Comparison of ENCODE assay signal across 1 cellular context in the genomic region with DNA sequence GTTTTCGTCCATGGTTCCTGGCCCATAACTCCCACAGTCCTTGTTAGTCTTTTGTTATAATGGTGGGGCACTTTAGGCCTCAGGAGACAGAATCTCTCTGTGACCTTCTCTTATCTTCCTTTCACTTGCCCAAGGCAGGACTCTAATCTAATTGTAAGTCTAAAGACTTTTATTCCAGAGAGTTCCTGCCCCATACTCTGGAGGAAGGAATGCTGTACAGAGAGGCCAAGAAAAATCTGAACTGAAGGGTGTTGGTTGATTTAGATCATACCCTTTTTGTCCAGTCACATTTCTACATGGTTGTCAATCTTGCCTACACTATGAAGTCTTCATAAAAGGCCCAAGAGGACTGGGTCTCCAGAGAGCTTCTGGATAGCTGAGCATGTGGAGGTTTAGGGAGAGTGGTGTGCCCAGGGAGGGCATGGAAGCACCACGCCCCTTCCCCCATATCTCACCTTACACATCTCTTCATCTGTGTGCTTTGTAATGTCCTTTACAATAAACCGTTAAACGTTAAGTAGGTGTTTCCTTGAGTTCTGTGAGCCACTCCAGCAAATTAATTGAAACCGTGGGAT.
TF ChIP-seq lines count a peak whose summit lies in the region.

No MANE protein-coding gene starts in this region.

TF ChIP-seq in WTC11, 78 proteins besides CTCF, POLR2A, EP300 and RAD21 (continued from another document):
- TF ChIP-seq, protein P1, sequence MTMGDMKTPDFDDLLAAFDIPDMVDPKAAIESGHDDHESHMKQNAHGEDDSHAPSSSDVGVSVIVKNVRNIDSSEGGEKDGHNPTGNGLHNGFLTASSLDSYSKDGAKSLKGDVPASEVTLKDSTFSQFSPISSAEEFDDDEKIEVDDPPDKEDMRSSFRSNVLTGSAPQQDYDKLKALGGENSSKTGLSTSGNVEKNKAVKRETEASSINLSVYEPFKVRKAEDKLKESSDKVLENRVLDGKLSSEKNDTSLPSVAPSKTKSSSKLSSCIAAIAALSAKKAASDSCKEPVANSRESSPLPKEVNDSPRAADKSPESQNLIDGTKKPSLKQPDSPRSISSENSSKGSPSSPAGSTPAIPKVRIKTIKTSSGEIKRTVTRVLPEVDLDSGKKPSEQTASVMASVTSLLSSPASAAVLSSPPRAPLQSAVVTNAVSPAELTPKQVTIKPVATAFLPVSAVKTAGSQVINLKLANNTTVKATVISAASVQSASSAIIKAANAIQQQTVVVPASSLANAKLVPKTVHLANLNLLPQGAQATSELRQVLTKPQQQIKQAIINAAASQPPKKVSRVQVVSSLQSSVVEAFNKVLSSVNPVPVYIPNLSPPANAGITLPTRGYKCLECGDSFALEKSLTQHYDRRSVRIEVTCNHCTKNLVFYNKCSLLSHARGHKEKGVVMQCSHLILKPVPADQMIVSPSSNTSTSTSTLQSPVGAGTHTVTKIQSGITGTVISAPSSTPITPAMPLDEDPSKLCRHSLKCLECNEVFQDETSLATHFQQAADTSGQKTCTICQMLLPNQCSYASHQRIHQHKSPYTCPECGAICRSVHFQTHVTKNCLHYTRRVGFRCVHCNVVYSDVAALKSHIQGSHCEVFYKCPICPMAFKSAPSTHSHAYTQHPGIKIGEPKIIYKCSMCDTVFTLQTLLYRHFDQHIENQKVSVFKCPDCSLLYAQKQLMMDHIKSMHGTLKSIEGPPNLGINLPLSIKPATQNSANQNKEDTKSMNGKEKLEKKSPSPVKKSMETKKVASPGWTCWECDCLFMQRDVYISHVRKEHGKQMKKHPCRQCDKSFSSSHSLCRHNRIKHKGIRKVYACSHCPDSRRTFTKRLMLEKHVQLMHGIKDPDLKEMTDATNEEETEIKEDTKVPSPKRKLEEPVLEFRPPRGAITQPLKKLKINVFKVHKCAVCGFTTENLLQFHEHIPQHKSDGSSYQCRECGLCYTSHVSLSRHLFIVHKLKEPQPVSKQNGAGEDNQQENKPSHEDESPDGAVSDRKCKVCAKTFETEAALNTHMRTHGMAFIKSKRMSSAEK (CRISPR knock-in tag; IDR thresholded peaks at IDR 0.05; ENCODE audit: borderline replicate concordance) = no peak
- TF ChIP-seq IRF2 (CRISPR knock-in tag; IDR thresholded peaks at IDR 0.05; ENCODE audit: borderline replicate concordance, low read depth) (no peak), ETV6 (CRISPR knock-in tag; IDR thresholded peaks at IDR 0.05) (no peak), NR2C2 (CRISPR knock-in tag; IDR thresholded peaks at IDR 0.05) (no peak), SMAD3 (CRISPR knock-in tag; IDR thresholded peaks at IDR 0.05; ENCODE audit: borderline replicate concordance) (no peak), AR (CRISPR knock-in tag; IDR thresholded peaks at IDR 0.05) (no peak), JUN (CRISPR knock-in tag; IDR thresholded peaks at IDR 0.05) (no peak), CDX4 (CRISPR knock-in tag; IDR thresholded peaks at IDR 0.05; ENCODE audit: borderline replicate concordance) (no peak), ZNF317 (CRISPR knock-in tag; IDR thresholded peaks at IDR 0.05; ENCODE audit: borderline replicate concordance, low read depth) (no peak), E2F5 (CRISPR knock-in tag; IDR thresholded peaks at IDR 0.05) (no peak), GRHL2 (CRISPR knock-in tag; IDR thresholded peaks at IDR 0.05; ENCODE audit: insufficient replicate concordance, severe bottlenecking) (no peak)
- TF ChIP-seq, protein P2, sequence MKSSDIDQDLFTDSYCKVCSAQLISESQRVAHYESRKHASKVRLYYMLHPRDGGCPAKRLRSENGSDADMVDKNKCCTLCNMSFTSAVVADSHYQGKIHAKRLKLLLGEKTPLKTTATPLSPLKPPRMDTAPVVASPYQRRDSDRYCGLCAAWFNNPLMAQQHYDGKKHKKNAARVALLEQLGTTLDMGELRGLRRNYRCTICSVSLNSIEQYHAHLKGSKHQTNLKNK (CRISPR knock-in tag; IDR thresholded peaks at IDR 0.05) = no peak
- TF ChIP-seq, protein P3, sequence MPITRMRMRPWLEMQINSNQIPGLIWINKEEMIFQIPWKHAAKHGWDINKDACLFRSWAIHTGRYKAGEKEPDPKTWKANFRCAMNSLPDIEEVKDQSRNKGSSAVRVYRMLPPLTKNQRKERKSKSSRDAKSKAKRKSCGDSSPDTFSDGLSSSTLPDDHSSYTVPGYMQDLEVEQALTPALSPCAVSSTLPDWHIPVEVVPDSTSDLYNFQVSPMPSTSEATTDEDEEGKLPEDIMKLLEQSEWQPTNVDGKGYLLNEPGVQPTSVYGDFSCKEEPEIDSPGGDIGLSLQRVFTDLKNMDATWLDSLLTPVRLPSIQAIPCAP (CRISPR knock-in tag; IDR thresholded peaks at IDR 0.05) = no peak
- TF ChIP-seq, protein P4, sequence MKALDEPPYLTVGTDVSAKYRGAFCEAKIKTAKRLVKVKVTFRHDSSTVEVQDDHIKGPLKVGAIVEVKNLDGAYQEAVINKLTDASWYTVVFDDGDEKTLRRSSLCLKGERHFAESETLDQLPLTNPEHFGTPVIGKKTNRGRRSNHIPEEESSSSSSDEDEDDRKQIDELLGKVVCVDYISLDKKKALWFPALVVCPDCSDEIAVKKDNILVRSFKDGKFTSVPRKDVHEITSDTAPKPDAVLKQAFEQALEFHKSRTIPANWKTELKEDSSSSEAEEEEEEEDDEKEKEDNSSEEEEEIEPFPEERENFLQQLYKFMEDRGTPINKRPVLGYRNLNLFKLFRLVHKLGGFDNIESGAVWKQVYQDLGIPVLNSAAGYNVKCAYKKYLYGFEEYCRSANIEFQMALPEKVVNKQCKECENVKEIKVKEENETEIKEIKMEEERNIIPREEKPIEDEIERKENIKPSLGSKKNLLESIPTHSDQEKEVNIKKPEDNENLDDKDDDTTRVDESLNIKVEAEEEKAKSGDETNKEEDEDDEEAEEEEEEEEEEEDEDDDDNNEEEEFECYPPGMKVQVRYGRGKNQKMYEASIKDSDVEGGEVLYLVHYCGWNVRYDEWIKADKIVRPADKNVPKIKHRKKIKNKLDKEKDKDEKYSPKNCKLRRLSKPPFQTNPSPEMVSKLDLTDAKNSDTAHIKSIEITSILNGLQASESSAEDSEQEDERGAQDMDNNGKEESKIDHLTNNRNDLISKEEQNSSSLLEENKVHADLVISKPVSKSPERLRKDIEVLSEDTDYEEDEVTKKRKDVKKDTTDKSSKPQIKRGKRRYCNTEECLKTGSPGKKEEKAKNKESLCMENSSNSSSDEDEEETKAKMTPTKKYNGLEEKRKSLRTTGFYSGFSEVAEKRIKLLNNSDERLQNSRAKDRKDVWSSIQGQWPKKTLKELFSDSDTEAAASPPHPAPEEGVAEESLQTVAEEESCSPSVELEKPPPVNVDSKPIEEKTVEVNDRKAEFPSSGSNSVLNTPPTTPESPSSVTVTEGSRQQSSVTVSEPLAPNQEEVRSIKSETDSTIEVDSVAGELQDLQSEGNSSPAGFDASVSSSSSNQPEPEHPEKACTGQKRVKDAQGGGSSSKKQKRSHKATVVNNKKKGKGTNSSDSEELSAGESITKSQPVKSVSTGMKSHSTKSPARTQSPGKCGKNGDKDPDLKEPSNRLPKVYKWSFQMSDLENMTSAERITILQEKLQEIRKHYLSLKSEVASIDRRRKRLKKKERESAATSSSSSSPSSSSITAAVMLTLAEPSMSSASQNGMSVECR (CRISPR knock-in tag; IDR thresholded peaks at IDR 0.05; ENCODE audit: borderline replicate concordance) = no peak
TF ChIP-seq in WTC11: peak in this region for 0.
